19 cellular contexts compared by ENCODE assay signal in the genomic region with DNA sequence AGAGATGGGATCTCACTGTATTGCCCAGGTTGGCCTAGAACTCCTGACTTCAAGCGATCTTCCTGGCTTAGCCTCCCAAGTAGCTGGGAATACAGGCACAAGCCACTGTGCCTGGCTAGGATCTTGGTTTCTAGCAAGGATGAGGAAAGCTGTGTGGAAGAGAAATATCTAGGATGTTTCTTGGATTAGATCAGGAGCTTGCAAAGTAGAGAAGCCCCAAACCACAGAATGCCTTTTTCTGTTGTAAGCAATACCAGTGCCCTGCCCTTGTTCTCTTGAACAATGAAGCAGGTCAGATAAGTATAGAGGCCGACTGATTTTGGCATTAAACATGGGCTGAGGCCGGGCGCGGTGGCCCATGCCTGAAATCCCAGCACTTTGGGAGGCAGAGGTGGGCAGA. TPM values are rescaled to one million over a fixed set of nuclear protein-coding genes. Genes with fewer than 3 reads are reported as not detected.
DNase-seq lines count a peak whose midpoint lies in the region; ATAC-seq and TF ChIP-seq lines count a peak whose summit lies in the region.
"Had no signal": no experiment of that assay in that cellular context is flagged by ENCODE, and none has a peak within 500 bp of the region (broad histone marks: within the 10 kb centered on the region; RNA-seq: fewer than 3 reads in every experiment).

No MANE protein-coding gene starts in this region.

- no peak overlapping the region for H3K27ac Mint-ChIP-seq in activated naive CD8-positive, alpha-beta T cell treated with anti-CD3 and anti-CD28 coated beads, Interleukin-2, amount 50 U/mL, for 24 hours
- H3K27ac Mint-ChIP-seq: stimulated activated naive CD8-positive, alpha-beta T cell treated with anti-CD3 and anti-CD28 coated beads, Interleukin-15, Interleukin-2, amounts not matched to agents 100 ng/mL and 50 ng/mL, for 24 hours had no signal

- TF ChIP-seq CTCF in PC-3 (conservative IDR thresholded peaks at IDR 0.05; ENCODE audit: low read depth, low read length) (no peak), osteoblast (IDR thresholded peaks at IDR 0.05; ENCODE audit: extremely low read depth, low read depth, low read length) (no peak), GM20000 (IDR thresholded peaks at IDR 0.05; ENCODE audit: extremely low read depth, missing control alignments) (no peak)

- H3K36me3 Mint-ChIP-seq in activated naive CD8-positive, alpha-beta T cell treated with anti-CD3 and anti-CD28 coated beads, Interleukin-2, amount 50 U/mL, for 24 hours (ENCODE audit: low read depth) = peaks cover 12% of the 10 kb centered on the region

- H3K36me3 ChIP-seq in PC-3 (ENCODE audit: low read depth, low read length) (no peaks in the 10 kb centered on the region), osteoblast (ENCODE audit: insufficient read depth, low read length) (no peaks in the 10 kb centered on the region)
- H3K36me3 ChIP-seq: gastrocnemius medialis had no signal

- no peak overlapping the region for H3K4me2 ChIP-seq in PC-3 (ENCODE audit: low read length)
- H3K4me2 ChIP-seq in osteoblast (ENCODE audit: insufficient read depth, low read length) = no peak overlapping the region

- CTCF ChIA-PET in PC-3 (lab: Charles Lee) = no interaction called here

- no peak overlapping the region for H3K4me3 Mint-ChIP-seq in activated naive CD8-positive, alpha-beta T cell treated with anti-CD3 and anti-CD28 coated beads, Interleukin-2, amount 50 U/mL, for 24 hours
- H3K4me3 Mint-ChIP-seq: CD4-positive, alpha-beta memory T cell; stimulated activated naive CD8-positive, alpha-beta T cell treated with anti-CD3 and anti-CD28 coated beads, Interleukin-15, Interleukin-2, amounts not matched to agents 100 ng/mL and 50 ng/mL, for 24 hours had no signal

- no peaks in the 10 kb centered on the region for H3K9me2 ChIP-seq in PC-3 (replicated peaks; ENCODE audit: low read length)

- no peaks in the 10 kb centered on the region; the same call in 1 of the 2 replicates for H3K4me1 ChIP-seq in PC-3 (ENCODE audit: insufficient read depth, low read length)
- H3K4me1 ChIP-seq in osteoblast (ENCODE audit: insufficient read depth, low read length) = no peaks in the 10 kb centered on the region
- H3K4me1 ChIP-seq: gastrocnemius medialis had no signal

- ATAC-seq in PC-3 (no peak), HG03565 (IDR thresholded peaks at IDR 0.05; ENCODE audit: unreplicated experiment) (no peak)
- ATAC-seq in activated naive CD8-positive, alpha-beta T cell treated with anti-CD3 and anti-CD28 coated beads, Interleukin-2, amount 50 U/mL, for 24 hours = no peak
- ATAC-seq: gastrocnemius medialis, left ventricle myocardium superior had no signal

- H3F3A ChIP-seq in PC-3 (ENCODE audit: low read length, unreplicated experiment) = no peaks in the 10 kb centered on the region

- H4K20me1 ChIP-seq in PC-3 (ENCODE audit: low read length) (no peaks in the 10 kb centered on the region), osteoblast (ENCODE audit: insufficient read depth, low read length) (no peaks in the 10 kb centered on the region)

- H3K27me3 Mint-ChIP-seq in activated naive CD8-positive, alpha-beta T cell treated with anti-CD3 and anti-CD28 coated beads, Interleukin-2, amount 50 U/mL, for 24 hours = no peaks in the 10 kb centered on the region
- H3K27me3 Mint-ChIP-seq: CD4-positive, alpha-beta memory T cell; stimulated activated naive CD8-positive, alpha-beta T cell treated with anti-CD3 and anti-CD28 coated beads, Interleukin-15, Interleukin-2, amounts not matched to agents 100 ng/mL and 50 ng/mL, for 24 hours had no signal

- no TSS peak for BruUV-seq in PC-3 (replicated peaks; lab: Mats Ljungman, UMichigan)

- H3K27me3 ChIP-seq in PC-3 (ENCODE audit: low read length) = no peaks in the 10 kb centered on the region
- H3K27me3 ChIP-seq in osteoblast (ENCODE audit: insufficient read depth, low read length) = no peaks in the 10 kb centered on the region
- H3K27me3 ChIP-seq: gastrocnemius medialis had no signal

- H3K9ac ChIP-seq in PC-3 (ENCODE audit: low read length) = no peak overlapping the region

- POLR2A ChIA-PET in PC-3 (lab: Charles Lee; ENCODE audit: unreplicated experiment) = no interaction called here

- H3K4me1 Mint-ChIP-seq in activated naive CD8-positive, alpha-beta T cell treated with anti-CD3 and anti-CD28 coated beads, Interleukin-2, amount 50 U/mL, for 24 hours = no peaks in the 10 kb centered on the region
- H3K4me1 Mint-ChIP-seq: CD4-positive, alpha-beta memory T cell had no signal

- H3K9me3 Mint-ChIP-seq in activated naive CD8-positive, alpha-beta T cell treated with anti-CD3 and anti-CD28 coated beads, Interleukin-2, amount 50 U/mL, for 24 hours = peaks cover 3% of the 10 kb centered on the region

- intact Hi-C loops in PC-3 (cut with micrococcal nuclease) = no loop called here

- H3K4me3 ChIP-seq in PC-3 (ENCODE audit: low read length) (no peak overlapping the region), osteoblast (ENCODE audit: insufficient read depth, low read length) (no peak overlapping the region)
- H3K4me3 ChIP-seq: gastrocnemius medialis had no signal

- H3K27ac ChIP-seq in PC-3 (ENCODE audit: low read length) (no peak overlapping the region), epithelial cell of prostate (peak overlapping the region; percentile 66), osteoblast (ENCODE audit: low read depth, low read length) (peak overlapping the region; percentile 2)
- H3K27ac ChIP-seq: gastrocnemius medialis had no signal

- H3K79me2 ChIP-seq in PC-3 (ENCODE audit: low read length) (no peaks in the 10 kb centered on the region), osteoblast (ENCODE audit: insufficient read depth, low read length) (no peaks in the 10 kb centered on the region)

- H3K9me3 ChIP-seq in PC-3 (ENCODE audit: low read length) (no peaks in the 10 kb centered on the region), osteoblast (ENCODE audit: low read depth, low read length) (no peaks in the 10 kb centered on the region)
- H3K9me3 ChIP-seq: gastrocnemius medialis had no signal

- DNase-seq in Daoy (ENCODE audit: low read depth) = peak; percentile 40
- DNase-seq in PC-3 = peak; percentile 39
- no peak for DNase-seq in epithelial cell of prostate (ENCODE audit: low read depth, low spot score)
- peak; percentile 85 for DNase-seq in osteoblast (ENCODE audit: insufficient read length, low spot score, missing footprints)
- no peak for DNase-seq in activated naive CD8-positive, alpha-beta T cell treated with anti-CD3 and anti-CD28 coated beads, Interleukin-2, amount 50 U/mL, for 24 hours
- DNase-seq in NCI-H774 (lab: John Stamatoyannopoulos, UW) = no peak
- no peak for DNase-seq in GM20000 (ENCODE audit: low spot score)
- DNase-seq: activated CD4-positive, alpha-beta T cell treated with anti-CD3 and anti-CD28 coated beads, Interleukin-2, amount 50 U/mL, for 1 hour; activated effector memory CD4-positive, alpha-beta T cell treated with anti-CD3 and anti-CD28 coated beads, Interleukin-2, amount 50 U/mL, for 16 hours; CD4-positive, alpha-beta memory T cell; cerebellar nuclear complex; gastrocnemius medialis; left ventricle myocardium superior; NCI-H1694; NK-92 treated with Interleukin-12 subunit alpha and Interleukin-12 subunit beta, amount 100 ng/mL, for 24 hours; occipital lobe; stimulated activated CD4-positive, alpha-beta T cell treated with anti-CD3 and anti-CD28 coated beads, Interleukin-4, amount 100 ng/mL, for 1 hour had no signal

- no peak overlapping the region for H2AFZ ChIP-seq in PC-3 (ENCODE audit: low read length)
- H2AFZ ChIP-seq in osteoblast (ENCODE audit: low read length) = no peak overlapping the region

RNA-seq across cellular contexts. Expression of gene STRN3, which starts 44.3 kb away (rescaled TPM):
- 27.7 and 71.0 TPM in 2 replicates for total RNA-seq in Daoy (2014; rRNA removed; shearing (Covaris generic))
- 36.9 and 41.4 TPM in 2 replicates for total RNA-seq in PC-3 (2014; rRNA removed)
- total RNA-seq in osteoblast = 45.1 and 55.7 TPM in 2 replicates

RNA-seq across cellular contexts. Expression of gene AP4S1, which starts 45.0 kb away (rescaled TPM):
- total RNA-seq in Daoy (2014; rRNA removed; shearing (Covaris generic)) = 4.9 and 12.6 TPM in 2 replicates
- total RNA-seq in PC-3 (2014; rRNA removed) (3.0 and 3.2 TPM in 2 replicates), osteoblast (5.4 and 7.4 TPM in 2 replicates)

Comparison
In these comparisons a context has a peak if more than half of its experiments do, and no peak if none do; other contexts are left out.
1. DNase-seq: peak in Daoy (single experiment), PC-3 (single experiment) and osteoblast (single experiment); none in epithelial cell of prostate (single experiment), activated naive CD8-positive, alpha-beta T cell treated with anti-CD3 and anti-CD28 coated beads, Interleukin-2, amount 50 U/mL, for 24 hours (single experiment), NCI-H774 (single experiment) and GM20000 (single experiment).